8 cellular contexts compared by ENCODE assay signal in genomic region chr19:47608908-47609879, GRCh38. TPM values are rescaled to one million over a fixed set of nuclear protein-coding genes. Genes with fewer than 3 reads are reported as not detected.
DNase-seq lines count a peak whose midpoint lies in the region; ATAC-seq and TF ChIP-seq lines count a peak whose summit lies in the region.

Gene BICRA, plus strand, starts transcription at chr19:47609134. Its CDS starts 64,441 bp downstream, at chr19:47673575.

- CTCF ChIA-PET in BJ (lab: Yijun Ruan, JAX): interaction anchor here (0.8 to 1.9 kb wide), 7 partner anchors 8 to 125 kb away, joined by 3 to 8 read pairs (median 3); partner anchors contain the start of genes KPTN and NAPA
- CTCF ChIA-PET in activated CD4-positive, alpha-beta memory T cell treated with anti-CD3 and anti-CD28 coated beads, Interleukin-2, amount 10 ng/mL, durations not matched to agents 7 days and 5 days (lab: Charles Lee): interaction anchor here (1.2 to 2.0 kb wide), 4 partner anchors 9 to 125 kb away, joined by 4 to 13 read pairs (median 6); partner anchors contain the start of genes KPTN and NAPA

- WGBS in lower leg skin, 2 donors: 0 to 1% methylated on average over 65 to 72 of the region's 96 CpGs

- H3K27ac Mint-ChIP-seq in activated CD4-positive, alpha-beta memory T cell treated with anti-CD3 and anti-CD28 coated beads, Interleukin-2, amount 10 ng/mL, durations not matched to agents 7 days and 5 days: peak within 1 kb of the TSS; percentile 95

- H3K36me3 Mint-ChIP-seq in activated CD4-positive, alpha-beta memory T cell treated with anti-CD3 and anti-CD28 coated beads, Interleukin-2, amount 10 ng/mL, durations not matched to agents 7 days and 5 days (ENCODE audit: low read depth): peaks cover 15% of the 10 kb centered on the region

- H3K36me3 ChIP-seq in BJ (ENCODE audit: control insufficient read depth, insufficient read depth, low read length) (no peaks in the 10 kb centered on the region), duodenal mucosa (ENCODE audit: control insufficient read depth in 1 of 2, insufficient read depth in 2 of 2, low read length in 2 of 2) (no peaks in the 10 kb centered on the region)

- POLR2A ChIA-PET in BJ (lab: Charles Lee): interaction anchor here (0.6 kb wide), 1 partner anchor 399 kb away, joined by 3 read pairs; no protein-coding TSS in a partner anchor
- POLR2A ChIA-PET in activated CD4-positive, alpha-beta memory T cell treated with anti-CD3 and anti-CD28 coated beads, Interleukin-2, amount 10 ng/mL, durations not matched to agents 7 days and 5 days (lab: Charles Lee): interaction anchor here (0.7 to 2.8 kb wide), 16 partner anchors 8 to 1008 kb away, joined by 3 to 46 read pairs (median 6); partner anchors contain the start of genes CALM3, KPTN, NAPA and NOP53

- H3K27me3 ChIP-seq in BJ (ENCODE audit: control insufficient read depth, insufficient read depth, low read length): no peaks in the 10 kb centered on the region
- H3K27me3 ChIP-seq in duodenal mucosa (ENCODE audit: control insufficient read depth in 1 of 2, insufficient read depth in 2 of 2, low read length in 2 of 2): no peaks in the 10 kb centered on the region

- H3K27ac ChIP-seq in duodenal mucosa (ENCODE audit: low read depth, low read length): peak within 1 kb of the TSS; percentile 97

- TF ChIP-seq CTCF in BJ (IDR thresholded peaks at IDR 0.05; ENCODE audit: insufficient read depth, low read depth, low read length) (no peak), lower leg skin (IDR thresholded peaks at IDR 0.05) (no peak)

- peak; percentile 50 for ATAC-seq in HG03354 (IDR thresholded peaks at IDR 0.05; ENCODE audit: poor library complexity, severe bottlenecking, unreplicated experiment)

- intact Hi-C loops in lower leg skin (cut with DNase I; ENCODE audit: low total_unique reads): no loop called here

- no peaks in the 10 kb centered on the region for H3K9me3 ChIP-seq in duodenal mucosa (ENCODE audit: control insufficient read depth in 1 of 2, low read length in 2 of 2)

- peak within 1 kb of the TSS; percentile 95 for H3K4me3 Mint-ChIP-seq in activated CD4-positive, alpha-beta memory T cell treated with anti-CD3 and anti-CD28 coated beads, Interleukin-2, amount 10 ng/mL, durations not matched to agents 7 days and 5 days

- H3K9ac ChIP-seq in duodenal mucosa (ENCODE audit: low read depth in 1 of 2, low read length in 2 of 2): peak within 1 kb of the TSS; percentile 93 to 95

- no peak for DNase-seq in BJ (ENCODE audit: low read depth)
- peak; percentile 2 for DNase-seq in NCI-H524 treated with DMSO at 0.1 percent for 48 hours (lab: John Stamatoyannopoulos, UW)
- peak; percentile 85 for DNase-seq in activated CD4-positive, alpha-beta memory T cell treated with anti-CD3 and anti-CD28 coated beads, Interleukin-2, amount 10 ng/mL, durations not matched to agents 7 days and 5 days
- peak; percentile 74 to 95 for DNase-seq in lower leg skin (ENCODE audit: low spot score in 2 of 2)
- peak; percentile 82 for DNase-seq in stimulated activated CD4-positive, alpha-beta T cell treated with anti-CD3 and anti-CD28 coated beads, Interleukin-4, amount 100 ng/mL, for 24 hours

- H3K4me1 ChIP-seq in duodenal mucosa (ENCODE audit: control insufficient read depth in 1 of 2, insufficient read depth in 2 of 2, low read length in 2 of 2): peaks cover 13 to 20% of the 10 kb centered on the region in 2 donors

- TF ChIP-seq POLR2A in GM19099 (IDR thresholded peaks at IDR 0.05; ENCODE audit: extremely low read depth, insufficient read length, low read depth) (peak; percentile 48), lower leg skin (IDR thresholded peaks at IDR 0.05) (no peak)

- no peaks in the 10 kb centered on the region for H3K9me3 Mint-ChIP-seq in activated CD4-positive, alpha-beta memory T cell treated with anti-CD3 and anti-CD28 coated beads, Interleukin-2, amount 10 ng/mL, durations not matched to agents 7 days and 5 days

- H3K4me1 Mint-ChIP-seq in activated CD4-positive, alpha-beta memory T cell treated with anti-CD3 and anti-CD28 coated beads, Interleukin-2, amount 10 ng/mL, durations not matched to agents 7 days and 5 days: peaks cover 29% of the 10 kb centered on the region

- H3K4me3 ChIP-seq in BJ (ENCODE audit: low read depth, low read length): peak within 1 kb of the TSS; percentile 99
- H3K4me3 ChIP-seq in duodenal mucosa (ENCODE audit: low read depth in 1 of 2, low read length in 2 of 2): peak within 1 kb of the TSS; percentile 93 to 94
- peak within 1 kb of the TSS; percentile 81 for H3K4me3 ChIP-seq in lower leg skin (ENCODE audit: low read depth, poor library complexity, severe bottlenecking)

- H3K27me3 Mint-ChIP-seq in activated CD4-positive, alpha-beta memory T cell treated with anti-CD3 and anti-CD28 coated beads, Interleukin-2, amount 10 ng/mL, durations not matched to agents 7 days and 5 days: peaks cover under 1% of the 10 kb centered on the region

RNA-seq across cellular contexts. Expression of gene BICRA, which starts in this region (rescaled TPM):
- polyA plus RNA-seq in BJ (2011; rRNA removed): 0.53 and 0.63 TPM in 2 replicates
- polyA minus RNA-seq in BJ (2011; rRNA and poly(A)+ RNA removed): 3.9 and 4.9 TPM in 2 replicates
- total RNA-seq in activated CD4-positive, alpha-beta memory T cell treated with anti-CD3 and anti-CD28 coated beads, Interleukin-2, amount 10 ng/mL, durations not matched to agents 7 days and 5 days: 10 to 100 TPM; 20.2 to 23.3 TPM
- 10 to 100 TPM; 12.5 to 25.4 (median 18.4) TPM for total RNA-seq in lower leg skin
